In genomic region chr20:34773726-34774125, GRCh38 we compare ENCODE assay signal across 27 cellular contexts.
"Had no signal": no experiment of that assay in that cellular context is flagged by ENCODE, and none has a peak within 500 bp of the region (broad histone marks: within the 10 kb centered on the region; RNA-seq: fewer than 3 reads in every experiment).

No MANE protein-coding gene starts in this region.

- ATAC-seq: activated naive CD8-positive, alpha-beta T cell treated with anti-CD3 and anti-CD28 coated beads, Interleukin-2, amount 50 U/mL, for 24 hours; activated T-cell treated with anti-CD3 and anti-CD28 coated beads, Interleukin-2, amount 50 U/mL, for 4 hours; esophagus mucosa; left cardiac atrium; left ventricle myocardium superior; sciatic nerve; stimulated activated naive CD8-positive, alpha-beta T cell treated with anti-CD3 and anti-CD28 coated beads, Interleukin-15, amount 100 ng/mL, for 72 hours; upper lobe of right lung had no signal

- H3K27ac Mint-ChIP-seq: activated CD4-positive, alpha-beta memory T cell treated with anti-CD3 and anti-CD28 coated beads, Interleukin-2, amount 10 ng/mL, durations not matched to agents 7 days and 5 days; activated CD4-positive, alpha-beta T cell treated with anti-CD3 and anti-CD28 coated beads, Interleukin-2, amount 10 ng/mL, durations not matched to agents 24 days and 14 days; activated naive CD4-positive, alpha-beta T cell treated with anti-CD3 and anti-CD28 coated beads, Interleukin-2, amount 50 U/mL, for 24 hours; activated naive CD8-positive, alpha-beta T cell treated with anti-CD3 and anti-CD28 coated beads, Interleukin-2, amount 50 U/mL, for 24 hours; activated T-helper 2 cell treated with anti-CD3 and anti-CD28 coated beads, Interferon-gamma antibody, Interleukin-2, Interleukin-4, amounts not matched to agents 10 μg/mL and 5 μg/mL and 100 μg/mL, durations not matched to agents 14 hours and 24 hours and 36 hours; endodermal cell; progenitor cell of endocrine pancreas; stimulated activated naive CD8-positive, alpha-beta T cell treated with anti-CD3 and anti-CD28 coated beads, Interleukin-15, amount 100 ng/mL, for 72 hours had no signal

- H3K9me3 Mint-ChIP-seq: activated CD4-positive, alpha-beta memory T cell treated with anti-CD3 and anti-CD28 coated beads, Interleukin-2, amount 10 ng/mL, durations not matched to agents 7 days and 5 days; activated CD4-positive, alpha-beta T cell treated with anti-CD3 and anti-CD28 coated beads, Interleukin-2, amount 10 ng/mL, durations not matched to agents 24 days and 14 days; activated naive CD4-positive, alpha-beta T cell treated with anti-CD3 and anti-CD28 coated beads, Interleukin-2, amount 50 U/mL, for 24 hours; activated naive CD8-positive, alpha-beta T cell treated with anti-CD3 and anti-CD28 coated beads, Interleukin-2, amount 50 U/mL, for 24 hours; activated T-cell treated with anti-CD3 and anti-CD28 coated beads, Interleukin-2, amount 50 U/mL, for 4 hours; activated T-helper 2 cell treated with anti-CD3 and anti-CD28 coated beads, Interferon-gamma antibody, Interleukin-2, Interleukin-4, amounts not matched to agents 10 μg/mL and 5 μg/mL and 100 μg/mL, durations not matched to agents 14 hours and 24 hours and 36 hours; endodermal cell; naive B cell; stimulated activated naive CD8-positive, alpha-beta T cell treated with anti-CD3 and anti-CD28 coated beads, Interleukin-15, amount 100 ng/mL, for 72 hours had no signal

- H3K4me3 Mint-ChIP-seq: activated CD4-positive, alpha-beta memory T cell treated with anti-CD3 and anti-CD28 coated beads, Interleukin-2, amount 10 ng/mL, durations not matched to agents 7 days and 5 days; activated CD4-positive, alpha-beta T cell treated with anti-CD3 and anti-CD28 coated beads, Interleukin-2, amount 10 ng/mL, durations not matched to agents 24 days and 14 days; activated naive CD4-positive, alpha-beta T cell treated with anti-CD3 and anti-CD28 coated beads, Interleukin-2, amount 50 U/mL, for 24 hours; activated naive CD8-positive, alpha-beta T cell treated with anti-CD3 and anti-CD28 coated beads, Interleukin-2, amount 50 U/mL, for 24 hours; activated T-cell treated with anti-CD3 and anti-CD28 coated beads, Interleukin-2, amount 50 U/mL, for 4 hours; endodermal cell; naive B cell; stimulated activated naive CD8-positive, alpha-beta T cell treated with anti-CD3 and anti-CD28 coated beads, Interleukin-15, amount 100 ng/mL, for 72 hours had no signal

- H3K27ac ChIP-seq: breast epithelium, ovary, skin epidermis, upper lobe of right lung had no signal

- H3K36me3 ChIP-seq: ovary had no signal

- H3K27me3 Mint-ChIP-seq: activated CD4-positive, alpha-beta memory T cell treated with anti-CD3 and anti-CD28 coated beads, Interleukin-2, amount 10 ng/mL, durations not matched to agents 7 days and 5 days; activated CD4-positive, alpha-beta T cell treated with anti-CD3 and anti-CD28 coated beads, Interleukin-2, amount 10 ng/mL, durations not matched to agents 24 days and 14 days; activated naive CD4-positive, alpha-beta T cell treated with anti-CD3 and anti-CD28 coated beads, Interleukin-2, amount 50 U/mL, for 24 hours; activated naive CD8-positive, alpha-beta T cell treated with anti-CD3 and anti-CD28 coated beads, Interleukin-2, amount 50 U/mL, for 24 hours; naive B cell; progenitor cell of endocrine pancreas; stimulated activated naive CD8-positive, alpha-beta T cell treated with anti-CD3 and anti-CD28 coated beads, Interleukin-15, amount 100 ng/mL, for 72 hours had no signal

- H3K4me1 ChIP-seq: breast epithelium, upper lobe of right lung had no signal

- H3K9me3 ChIP-seq: breast epithelium, ovary, upper lobe of right lung had no signal

- H3K27me3 ChIP-seq: breast epithelium, ovary, upper lobe of right lung had no signal

- DNase-seq: activated CD4-positive, alpha-beta memory T cell treated with anti-CD3 and anti-CD28 coated beads, Interleukin-2, amount 10 ng/mL, durations not matched to agents 7 days and 5 days; activated CD4-positive, alpha-beta T cell treated with anti-CD3 and anti-CD28 coated beads, Interleukin-2, amount 10 ng/mL, durations not matched to agents 24 days and 14 days; activated CD8-positive, alpha-beta memory T cell treated with anti-CD3 and anti-CD28 coated beads, Interleukin-2, amount 50 U/mL, for 48 hours; activated naive CD8-positive, alpha-beta T cell treated with anti-CD3 and anti-CD28 coated beads, Interleukin-2, amount 50 U/mL, for 24 hours; activated T-cell treated with anti-CD3 and anti-CD28 coated beads, Interleukin-2, amount 50 U/mL, for 4 hours; central memory CD4-positive, alpha-beta T cell; endodermal cell; head of caudate nucleus; hippocampal formation; left cardiac atrium; left ventricle myocardium superior; naive B cell; ovary; retina; stimulated activated CD4-positive, alpha-beta T cell treated with anti-CD3 and anti-CD28 coated beads, Interleukin-12 subunit alpha, Interleukin-12 subunit beta, amount 100 ng/mL, for 4 hours; stimulated activated CD4-positive, alpha-beta T cell treated with anti-CD3 and anti-CD28 coated beads, Interleukin-4, amount 100 ng/mL, for 1 hour; stimulated activated naive CD8-positive, alpha-beta T cell treated with anti-CD3 and anti-CD28 coated beads, Interleukin-15, amount 100 ng/mL, for 72 hours; substantia nigra; T-helper 1 cell; upper lobe of right lung had no signal

- H3K4me1 Mint-ChIP-seq: activated CD4-positive, alpha-beta memory T cell treated with anti-CD3 and anti-CD28 coated beads, Interleukin-2, amount 10 ng/mL, durations not matched to agents 7 days and 5 days; activated CD4-positive, alpha-beta T cell treated with anti-CD3 and anti-CD28 coated beads, Interleukin-2, amount 10 ng/mL, durations not matched to agents 24 days and 14 days; activated naive CD4-positive, alpha-beta T cell treated with anti-CD3 and anti-CD28 coated beads, Interleukin-2, amount 50 U/mL, for 24 hours; endodermal cell; stimulated activated naive CD8-positive, alpha-beta T cell treated with anti-CD3 and anti-CD28 coated beads, Interleukin-15, amount 100 ng/mL, for 72 hours had no signal

- H3K4me3 ChIP-seq: breast epithelium, ovary, skin epidermis, upper lobe of right lung had no signal
